Comparison of ENCODE assay signal across 11 cellular contexts in the genomic region with DNA sequence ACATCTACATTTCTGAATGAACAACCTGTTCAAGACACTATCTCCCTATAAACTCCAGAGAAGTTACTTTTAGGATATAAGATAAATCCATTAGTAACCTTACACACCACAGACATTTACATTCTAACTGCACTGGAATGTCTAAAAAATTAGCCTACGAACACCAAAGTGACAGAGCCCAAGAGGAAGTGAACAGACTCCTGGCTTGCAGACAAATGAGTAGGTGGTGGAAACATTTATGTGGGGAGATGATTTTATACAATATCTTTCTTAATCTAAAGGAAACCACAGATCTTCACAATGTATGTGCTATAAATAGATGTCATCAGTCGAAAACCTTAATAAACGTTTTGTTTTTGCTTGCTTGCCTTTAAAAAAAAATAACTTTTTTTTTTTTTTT. TPM values are rescaled to one million over a fixed set of nuclear protein-coding genes. Genes with fewer than 3 reads are reported as not detected.
DNase-seq lines count a peak whose midpoint lies in the region; ATAC-seq and TF ChIP-seq lines count a peak whose summit lies in the region.
"Had no signal": no experiment of that assay in that cellular context is flagged by ENCODE, and none has a peak within 500 bp of the region (broad histone marks: within the 10 kb centered on the region; RNA-seq: fewer than 3 reads in every experiment).

No MANE protein-coding gene starts in this region.

- peaks cover 66% of the 10 kb centered on the region for H3K79me2 ChIP-seq in osteoblast (ENCODE audit: insufficient read depth, low read length)

- no peak for DNase-seq in activated CD4-positive, CD25-positive, alpha-beta regulatory T cell (lab: John Stamatoyannopoulos, UW)
- DNase-seq in MV-4-11 (lab: John Stamatoyannopoulos, UW) (peak; percentile 62), adipocyte (ENCODE audit: low read depth) (peak; percentile 50), osteoblast (ENCODE audit: insufficient read length, low spot score, missing footprints) (peak; percentile 47), cerebellar nuclear complex (lab: John Stamatoyannopoulos, UW) (no peak)
- DNase-seq in stimulated activated CD4-positive, alpha-beta T cell treated with anti-CD3 and anti-CD28 coated beads, Interleukin-12 subunit alpha, Interleukin-12 subunit beta, amount 100 ng/mL, for 4 hours: no peak
- DNase-seq: NCI-H774 had no signal

- H3K36me3 ChIP-seq in adipocyte (ENCODE audit: control insufficient read depth, insufficient read depth, low read length, severe bottlenecking) (no peaks in the 10 kb centered on the region), osteoblast (ENCODE audit: insufficient read depth, low read length) (no peaks in the 10 kb centered on the region)

- peak overlapping the region; percentile 9 for H3K4me2 ChIP-seq in osteoblast (ENCODE audit: insufficient read depth, low read length)
- H3K4me2 ChIP-seq: A549 had no signal

- no peak for TF ChIP-seq CTCF in osteoblast (IDR thresholded peaks at IDR 0.05; ENCODE audit: extremely low read depth, low read depth, low read length)

- peaks cover 24% of the 10 kb centered on the region for H3K4me1 ChIP-seq in adipocyte (ENCODE audit: control insufficient read depth, insufficient read depth, low read length)
- peaks cover 29% of the 10 kb centered on the region for H3K4me1 ChIP-seq in osteoblast (ENCODE audit: insufficient read depth, low read length)
- H3K4me1 ChIP-seq: A549 had no signal

- H2AFZ ChIP-seq in osteoblast (ENCODE audit: low read length): no peak overlapping the region

- H4K20me1 ChIP-seq in osteoblast (ENCODE audit: insufficient read depth, low read length): peaks cover 41% of the 10 kb centered on the region

- no peaks in the 10 kb centered on the region for H3K9me3 ChIP-seq in adipocyte (ENCODE audit: control insufficient read depth, low read length)
- H3K9me3 ChIP-seq in osteoblast (ENCODE audit: low read depth, low read length): no peaks in the 10 kb centered on the region
- H3K9me3 ChIP-seq: A549 had no signal

- peak; percentile 72 to 82 for ATAC-seq in activated CD4-positive, CD25-positive, alpha-beta regulatory T cell treated with anti-CD3 and anti-CD28 coated beads, Interleukin-2, amount 50 U/mL, for 24 hours
- no peak for ATAC-seq in HG02885 (IDR thresholded peaks at IDR 0.05; ENCODE audit: poor library complexity, unreplicated experiment)
- ATAC-seq: A549 had no signal

- H3K27ac ChIP-seq in osteoblast (ENCODE audit: low read depth, low read length): peak overlapping the region; percentile 42
- H3K27ac ChIP-seq: A549 had no signal

- no peak overlapping the region for H3K9ac ChIP-seq in adipocyte (ENCODE audit: low read length)

- H3K4me3 ChIP-seq in adipocyte (ENCODE audit: low read length) (no peak overlapping the region), osteoblast (ENCODE audit: insufficient read depth, low read length) (no peak overlapping the region)
- H3K4me3 ChIP-seq: A549, skin epidermis had no signal

- no peaks in the 10 kb centered on the region for H3K27me3 ChIP-seq in adipocyte (replicated peaks; ENCODE audit: control insufficient read depth, insufficient read depth, low read length)
- H3K27me3 ChIP-seq in osteoblast (ENCODE audit: insufficient read depth, low read length): no peaks in the 10 kb centered on the region

RNA-seq across cellular contexts. Expression of a gene that starts 18.8 kb away (rescaled TPM):
- total RNA-seq in osteoblast: 28.2 and 31.5 TPM in 2 replicates

Comparison
In these comparisons a context has a peak if more than half of its experiments do, and no peak if none do; other contexts are left out.
1. DNase-seq: peak in MV-4-11 (single experiment), adipocyte (single experiment) and osteoblast (single experiment); none in activated CD4-positive, CD25-positive, alpha-beta regulatory T cell (0 of 4), cerebellar nuclear complex (0 of 2) and stimulated activated CD4-positive, alpha-beta T cell treated with anti-CD3 and anti-CD28 coated beads, Interleukin-12 subunit alpha, Interleukin-12 subunit beta, amount 100 ng/mL, for 4 hours (single experiment).